1 cellular context compared by ENCODE assay signal in the genomic region with DNA sequence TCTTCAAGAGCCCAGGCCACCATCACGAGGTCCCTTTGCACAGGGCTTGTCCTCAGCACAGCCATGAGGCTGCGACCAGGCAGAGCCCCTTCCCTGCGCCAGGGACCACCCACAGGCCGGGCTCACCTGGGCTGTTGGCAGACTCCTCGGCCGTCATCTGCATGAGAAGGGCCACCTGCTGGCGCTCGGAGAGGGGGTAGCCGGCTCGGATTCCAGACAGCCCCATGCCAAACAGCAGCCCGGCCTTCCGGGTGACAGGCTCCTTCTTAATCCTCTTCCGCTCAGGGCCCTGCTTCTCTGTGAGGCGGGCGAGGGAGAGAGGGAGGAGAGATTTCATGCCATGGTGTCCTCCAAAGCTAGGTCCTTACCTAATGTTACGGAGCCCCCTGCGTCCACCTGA.
TF ChIP-seq lines count a peak whose summit lies in the region.

No MANE protein-coding gene starts in this region.

TF ChIP-seq in H1, 55 proteins besides CTCF, POLR2A, EP300 and RAD21:
- TF ChIP-seq CREB1 (IDR thresholded peaks at IDR 0.05) (0 out of 2 replicates have a peak, but pooled peaks have one; percentile 13), KDM1A (IDR thresholded peaks at IDR 0.05; ENCODE audit: borderline replicate concordance, low read length) (no peak), EZH2 (IDR thresholded peaks at IDR 0.05; ENCODE audit: low read depth, low read length, severe bottlenecking) (no peak), YY1 (IDR thresholded peaks at IDR 0.05; ENCODE audit: low read depth, low read length) (0 out of 2 replicates have a peak, but pooled peaks have one; percentile 8), GTF2F1 (IDR thresholded peaks at IDR 0.05; ENCODE audit: borderline replicate concordance, low read depth, low read length) (no peak), GABPA (IDR thresholded peaks at IDR 0.05; ENCODE audit: borderline replicate concordance, insufficient read depth, low read length) (no peak), EGR1 (IDR thresholded peaks at IDR 0.05; ENCODE audit: borderline replicate concordance, low read depth, low read length) (0 out of 2 replicates have a peak, but pooled peaks have one; percentile 58), CHD1 (IDR thresholded peaks at IDR 0.05; ENCODE audit: low read depth, low read length) (no peak), POLR2AphosphoS5 (IDR thresholded peaks at IDR 0.05; ENCODE audit: low read depth, low read length) (peak; percentile 60; the same call in 1 of the 2 replicates), NANOG (IDR thresholded peaks at IDR 0.05; ENCODE audit: insufficient read depth, low read depth, low read length, poor library complexity, severe bottlenecking) (peak; percentile 85), TBP (IDR thresholded peaks at IDR 0.05; ENCODE audit: low read depth, low read length) (peak; percentile 56; the same call in 1 of the 2 replicates), HDAC6 (IDR thresholded peaks at IDR 0.05; ENCODE audit: low read depth, low read length) (no peak), RXRA (IDR thresholded peaks at IDR 0.05; ENCODE audit: insufficient read depth, low read depth, low read length) (0 out of 2 replicates have a peak, but pooled peaks have one; percentile 69), MAX (IDR thresholded peaks at IDR 0.05) (peak; percentile 89), HDAC2 (IDR thresholded peaks at IDR 0.05; ENCODE audit: borderline replicate concordance in 1 of 2, low read depth in 2 of 2, low read length in 2 of 2) (peak; percentile 14 to 94; a peak in 2 of 4 replicates), RFX5 (IDR thresholded peaks at IDR 0.05; ENCODE audit: borderline replicate concordance, low read depth, low read length) (no peak), RBBP5 (IDR thresholded peaks at IDR 0.05; ENCODE audit: borderline replicate concordance, low read depth, low read length) (no peak), MAFK (IDR thresholded peaks at IDR 0.05; ENCODE audit: low read depth, low read length) (no peak), SIX5 (IDR thresholded peaks at IDR 0.05; ENCODE audit: low read depth, low read length) (no peak), ASH2L (IDR thresholded peaks at IDR 0.05; ENCODE audit: low read length) (peak; percentile 23), JUND (IDR thresholded peaks at IDR 0.05; ENCODE audit: low read length) (no peak), E2F6 (IDR thresholded peaks at IDR 0.05) (peak; percentile 81), TEAD4 (IDR thresholded peaks at IDR 0.05; ENCODE audit: low read depth, low read length) (peak; percentile 58; the same call in 1 of the 2 replicates), SUZ12 (IDR thresholded peaks at IDR 0.05; ENCODE audit: low read length) (no peak), TCF12 (IDR thresholded peaks at IDR 0.05; ENCODE audit: low read depth, low read length) (peak; percentile 98), CBX5 (IDR thresholded peaks at IDR 0.05; ENCODE audit: low read depth, low read length) (no peak), TAF7 (optimal IDR thresholded peaks at IDR 0.05; ENCODE audit: borderline replicate concordance, low read depth, low read length) (no peak), JUN (IDR thresholded peaks at IDR 0.05; ENCODE audit: low read depth, low read length) (no peak), SIN3A (conservative IDR thresholded peaks at IDR 0.05 in 1 of 2, IDR thresholded peaks at IDR 0.05 in 1 of 2; ENCODE audit: low read depth in 1 of 2, low read length in 2 of 2) (peak; percentile 89 to 94; a peak in 3 of 4 replicates), USF2 (IDR thresholded peaks at IDR 0.05; ENCODE audit: low read length) (no peak), SRF (IDR thresholded peaks at IDR 0.05; ENCODE audit: low read depth, low read length) (no peak), BACH1 (IDR thresholded peaks at IDR 0.05; ENCODE audit: low read length) (no peak), SP1 (IDR thresholded peaks at IDR 0.05; ENCODE audit: low read depth, low read length) (peak; percentile 86), SAP30 (IDR thresholded peaks at IDR 0.05; ENCODE audit: insufficient read depth, insufficient replicate concordance, low read length) (peak; percentile 69), CHD2 (IDR thresholded peaks at IDR 0.05; ENCODE audit: low read length) (no peak; the same call in 1 of the 2 replicates), POU5F1 (IDR thresholded peaks at IDR 0.05; ENCODE audit: low read depth, low read length) (peak; percentile 96), BCL11A (IDR thresholded peaks at IDR 0.05; ENCODE audit: low read depth in 2 of 2, low read length in 2 of 2) (peak in 1 of 2 experiments; percentile 39), TAF1 (IDR thresholded peaks at IDR 0.05; ENCODE audit: low read depth, low read length) (0 out of 2 replicates have a peak, but pooled peaks have one; percentile 49), CTBP2 (IDR thresholded peaks at IDR 0.05; ENCODE audit: borderline replicate concordance, insufficient read depth, insufficient read length, low read length) (peak; percentile 90)
- TF ChIP-seq, protein P1, sequence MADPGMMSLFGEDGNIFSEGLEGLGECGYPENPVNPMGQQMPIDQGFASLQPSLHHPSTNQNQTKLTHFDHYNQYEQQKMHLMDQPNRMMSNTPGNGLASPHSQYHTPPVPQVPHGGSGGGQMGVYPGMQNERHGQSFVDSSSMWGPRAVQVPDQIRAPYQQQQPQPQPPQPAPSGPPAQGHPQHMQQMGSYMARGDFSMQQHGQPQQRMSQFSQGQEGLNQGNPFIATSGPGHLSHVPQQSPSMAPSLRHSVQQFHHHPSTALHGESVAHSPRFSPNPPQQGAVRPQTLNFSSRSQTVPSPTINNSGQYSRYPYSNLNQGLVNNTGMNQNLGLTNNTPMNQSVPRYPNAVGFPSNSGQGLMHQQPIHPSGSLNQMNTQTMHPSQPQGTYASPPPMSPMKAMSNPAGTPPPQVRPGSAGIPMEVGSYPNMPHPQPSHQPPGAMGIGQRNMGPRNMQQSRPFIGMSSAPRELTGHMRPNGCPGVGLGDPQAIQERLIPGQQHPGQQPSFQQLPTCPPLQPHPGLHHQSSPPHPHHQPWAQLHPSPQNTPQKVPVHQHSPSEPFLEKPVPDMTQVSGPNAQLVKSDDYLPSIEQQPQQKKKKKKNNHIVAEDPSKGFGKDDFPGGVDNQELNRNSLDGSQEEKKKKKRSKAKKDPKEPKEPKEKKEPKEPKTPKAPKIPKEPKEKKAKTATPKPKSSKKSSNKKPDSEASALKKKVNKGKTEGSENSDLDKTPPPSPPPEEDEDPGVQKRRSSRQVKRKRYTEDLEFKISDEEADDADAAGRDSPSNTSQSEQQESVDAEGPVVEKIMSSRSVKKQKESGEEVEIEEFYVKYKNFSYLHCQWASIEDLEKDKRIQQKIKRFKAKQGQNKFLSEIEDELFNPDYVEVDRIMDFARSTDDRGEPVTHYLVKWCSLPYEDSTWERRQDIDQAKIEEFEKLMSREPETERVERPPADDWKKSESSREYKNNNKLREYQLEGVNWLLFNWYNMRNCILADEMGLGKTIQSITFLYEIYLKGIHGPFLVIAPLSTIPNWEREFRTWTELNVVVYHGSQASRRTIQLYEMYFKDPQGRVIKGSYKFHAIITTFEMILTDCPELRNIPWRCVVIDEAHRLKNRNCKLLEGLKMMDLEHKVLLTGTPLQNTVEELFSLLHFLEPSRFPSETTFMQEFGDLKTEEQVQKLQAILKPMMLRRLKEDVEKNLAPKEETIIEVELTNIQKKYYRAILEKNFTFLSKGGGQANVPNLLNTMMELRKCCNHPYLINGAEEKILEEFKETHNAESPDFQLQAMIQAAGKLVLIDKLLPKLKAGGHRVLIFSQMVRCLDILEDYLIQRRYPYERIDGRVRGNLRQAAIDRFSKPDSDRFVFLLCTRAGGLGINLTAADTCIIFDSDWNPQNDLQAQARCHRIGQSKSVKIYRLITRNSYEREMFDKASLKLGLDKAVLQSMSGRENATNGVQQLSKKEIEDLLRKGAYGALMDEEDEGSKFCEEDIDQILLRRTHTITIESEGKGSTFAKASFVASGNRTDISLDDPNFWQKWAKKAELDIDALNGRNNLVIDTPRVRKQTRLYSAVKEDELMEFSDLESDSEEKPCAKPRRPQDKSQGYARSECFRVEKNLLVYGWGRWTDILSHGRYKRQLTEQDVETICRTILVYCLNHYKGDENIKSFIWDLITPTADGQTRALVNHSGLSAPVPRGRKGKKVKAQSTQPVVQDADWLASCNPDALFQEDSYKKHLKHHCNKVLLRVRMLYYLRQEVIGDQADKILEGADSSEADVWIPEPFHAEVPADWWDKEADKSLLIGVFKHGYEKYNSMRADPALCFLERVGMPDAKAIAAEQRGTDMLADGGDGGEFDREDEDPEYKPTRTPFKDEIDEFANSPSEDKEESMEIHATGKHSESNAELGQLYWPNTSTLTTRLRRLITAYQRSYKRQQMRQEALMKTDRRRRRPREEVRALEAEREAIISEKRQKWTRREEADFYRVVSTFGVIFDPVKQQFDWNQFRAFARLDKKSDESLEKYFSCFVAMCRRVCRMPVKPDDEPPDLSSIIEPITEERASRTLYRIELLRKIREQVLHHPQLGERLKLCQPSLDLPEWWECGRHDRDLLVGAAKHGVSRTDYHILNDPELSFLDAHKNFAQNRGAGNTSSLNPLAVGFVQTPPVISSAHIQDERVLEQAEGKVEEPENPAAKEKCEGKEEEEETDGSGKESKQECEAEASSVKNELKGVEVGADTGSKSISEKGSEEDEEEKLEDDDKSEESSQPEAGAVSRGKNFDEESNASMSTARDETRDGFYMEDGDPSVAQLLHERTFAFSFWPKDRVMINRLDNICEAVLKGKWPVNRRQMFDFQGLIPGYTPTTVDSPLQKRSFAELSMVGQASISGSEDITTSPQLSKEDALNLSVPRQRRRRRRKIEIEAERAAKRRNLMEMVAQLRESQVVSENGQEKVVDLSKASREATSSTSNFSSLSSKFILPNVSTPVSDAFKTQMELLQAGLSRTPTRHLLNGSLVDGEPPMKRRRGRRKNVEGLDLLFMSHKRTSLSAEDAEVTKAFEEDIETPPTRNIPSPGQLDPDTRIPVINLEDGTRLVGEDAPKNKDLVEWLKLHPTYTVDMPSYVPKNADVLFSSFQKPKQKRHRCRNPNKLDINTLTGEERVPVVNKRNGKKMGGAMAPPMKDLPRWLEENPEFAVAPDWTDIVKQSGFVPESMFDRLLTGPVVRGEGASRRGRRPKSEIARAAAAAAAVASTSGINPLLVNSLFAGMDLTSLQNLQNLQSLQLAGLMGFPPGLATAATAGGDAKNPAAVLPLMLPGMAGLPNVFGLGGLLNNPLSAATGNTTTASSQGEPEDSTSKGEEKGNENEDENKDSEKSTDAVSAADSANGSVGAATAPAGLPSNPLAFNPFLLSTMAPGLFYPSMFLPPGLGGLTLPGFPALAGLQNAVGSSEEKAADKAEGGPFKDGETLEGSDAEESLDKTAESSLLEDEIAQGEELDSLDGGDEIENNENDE (IDR thresholded peaks at IDR 0.05; ENCODE audit: insufficient replicate concordance, low read length): no peak
- TF ChIP-seq, protein P2, sequence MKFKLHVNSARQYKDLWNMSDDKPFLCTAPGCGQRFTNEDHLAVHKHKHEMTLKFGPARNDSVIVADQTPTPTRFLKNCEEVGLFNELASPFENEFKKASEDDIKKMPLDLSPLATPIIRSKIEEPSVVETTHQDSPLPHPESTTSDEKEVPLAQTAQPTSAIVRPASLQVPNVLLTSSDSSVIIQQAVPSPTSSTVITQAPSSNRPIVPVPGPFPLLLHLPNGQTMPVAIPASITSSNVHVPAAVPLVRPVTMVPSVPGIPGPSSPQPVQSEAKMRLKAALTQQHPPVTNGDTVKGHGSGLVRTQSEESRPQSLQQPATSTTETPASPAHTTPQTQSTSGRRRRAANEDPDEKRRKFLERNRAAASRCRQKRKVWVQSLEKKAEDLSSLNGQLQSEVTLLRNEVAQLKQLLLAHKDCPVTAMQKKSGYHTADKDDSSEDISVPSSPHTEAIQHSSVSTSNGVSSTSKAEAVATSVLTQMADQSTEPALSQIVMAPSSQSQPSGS (IDR thresholded peaks at IDR 0.05; ENCODE audit: low read length): peak; percentile 43; the same call in 1 of the 2 replicates
